23 cellular contexts compared by ENCODE assay signal in genomic region chr5:96577909-96578308, GRCh38.
"Had no signal": no experiment of that assay in that cellular context is flagged by ENCODE, and none has a peak within 500 bp of the region (broad histone marks: within the 10 kb centered on the region; RNA-seq: fewer than 3 reads in every experiment).

No MANE protein-coding gene starts in this region.

- H3K4me3 ChIP-seq: dorsolateral prefrontal cortex, esophagus squamous epithelium, hepatocyte, pancreas, psoas muscle, right atrium auricular region, upper lobe of right lung had no signal

- H3K4me1 ChIP-seq: esophagus squamous epithelium, psoas muscle, right atrium auricular region, upper lobe of right lung had no signal

- H3K36me3 ChIP-seq: esophagus squamous epithelium, neutrophil, pancreas, right atrium auricular region, upper lobe of right lung had no signal

- H2AFZ ChIP-seq: hepatocyte had no signal

- H3K9me3 ChIP-seq: esophagus squamous epithelium, neutrophil, pancreas, psoas muscle, right atrium auricular region, upper lobe of right lung had no signal

- DNase-seq: activated CD4-positive, alpha-beta T cell treated with anti-CD3 and anti-CD28 coated beads, Interleukin-2, amount 50 U/mL, for 4 hours; activated CD8-positive, alpha-beta memory T cell treated with anti-CD3 and anti-CD28 coated beads for 24 hours; activated CD8-positive, alpha-beta memory T cell treated with anti-CD3 and anti-CD28 coated beads, Interleukin-2, amount 50 U/mL, for 48 hours; activated naive CD4-positive, alpha-beta T cell treated with Interleukin-2 at 50 U/mL for 16 hours; activated naive CD8-positive, alpha-beta T cell treated with anti-CD3 and anti-CD28 coated beads for 36 hours; activated T-cell treated with anti-CD3 and anti-CD28 coated beads, Interleukin-2, amount 50 U/mL, for 48 hours; amygdala; central memory CD4-positive, alpha-beta T cell; dorsolateral prefrontal cortex; effector memory CD8-positive, alpha-beta T cell; esophagus squamous epithelium; foreskin melanocyte; glutamatergic neuron; pancreas; psoas muscle; stimulated activated CD4-positive, alpha-beta T cell treated with anti-CD3 and anti-CD28 coated beads, Interleukin-4, amount 100 ng/mL, for 24 hours; stimulated activated naive CD8-positive, alpha-beta T cell treated with anti-CD3 and anti-CD28 coated beads, Interleukin-15, Interleukin-2, amounts not matched to agents 100 U/mL and 50 U/mL, for 24 hours; T1000; upper lobe of right lung had no signal

- H3K27me3 ChIP-seq: dorsolateral prefrontal cortex, esophagus squamous epithelium, hepatocyte, pancreas, right atrium auricular region, upper lobe of right lung had no signal

- ATAC-seq: effector memory CD8-positive, alpha-beta T cell; psoas muscle; stimulated activated naive CD8-positive, alpha-beta T cell treated with anti-CD3 and anti-CD28 coated beads, Interleukin-15, Interleukin-2, amounts not matched to agents 100 U/mL and 50 U/mL, for 24 hours; upper lobe of right lung; WTC11 had no signal

- H3K27ac ChIP-seq: dorsolateral prefrontal cortex, esophagus squamous epithelium, hepatocyte, neutrophil, pancreas, psoas muscle, right atrium auricular region, upper lobe of right lung had no signal

- H3K4me2 ChIP-seq: hepatocyte had no signal
